ENCODE assay signal across 18 cellular contexts in the genomic region with DNA sequence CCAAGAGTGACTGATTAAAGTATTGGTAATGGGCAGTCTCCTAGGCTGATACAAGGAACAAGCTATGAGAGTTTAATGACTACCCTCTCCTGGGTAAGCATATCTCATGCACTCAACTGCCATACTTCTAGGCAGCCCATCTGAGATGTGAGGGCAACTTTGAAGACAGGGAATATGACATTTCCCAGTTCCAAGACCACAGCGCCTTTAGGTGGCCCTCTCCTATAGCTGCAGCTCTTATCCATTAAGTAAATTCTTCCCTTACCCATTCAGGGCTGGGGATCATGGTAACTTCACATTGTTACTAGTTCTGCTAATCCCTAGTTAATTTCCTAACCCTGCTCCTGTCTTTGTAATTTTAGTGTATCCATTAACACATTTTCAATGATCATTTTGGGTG.
DNase-seq lines count a peak whose midpoint lies in the region; ATAC-seq and TF ChIP-seq lines count a peak whose summit lies in the region.
"Had no signal": no experiment of that assay in that cellular context is flagged by ENCODE, and none has a peak within 500 bp of the region (broad histone marks: within the 10 kb centered on the region; RNA-seq: fewer than 3 reads in every experiment).

No MANE protein-coding gene starts in this region.

- no peak for ATAC-seq in stimulated activated naive CD8-positive, alpha-beta T cell treated with anti-CD3 and anti-CD28 coated beads, Interleukin-15, Interleukin-2, amounts not matched to agents 100 U/mL and 50 U/mL, for 24 hours
- ATAC-seq: activated CD8-positive, alpha-beta memory T cell treated with anti-CD3 and anti-CD28 coated beads, Interleukin-2, amount 10 ng/mL, durations not matched to agents 7 days and 5 days; left lung had no signal

- H3K9me3 ChIP-seq in cardiac muscle cell (ENCODE audit: low read depth) (no peaks in the 10 kb centered on the region), left ventricle myocardium inferior (replicated peaks) (peaks cover 4% of the 10 kb centered on the region)
- H3K9me3 ChIP-seq: HAP-1, left lung, sigmoid colon, vagina had no signal

- DNase-seq in cardiac muscle cell (ENCODE audit: low read depth in 1 of 2, low spot score in 1 of 2) (peak in 1 of 2 donors; percentile 6), left ventricle myocardium inferior (no peak), OCI-M1 (lab: John Stamatoyannopoulos, UW) (peak; percentile 81), dermis blood vessel endothelial cell (peak; percentile 1), DMS 273 treated with DMSO at 0.1 percent for 48 hours (lab: John Stamatoyannopoulos, UW) (no peak), NCI-H774 (lab: John Stamatoyannopoulos, UW) (no peak), HK-2 (ENCODE audit: unreplicated experiment) (no peak)
- DNase-seq in stimulated activated naive CD8-positive, alpha-beta T cell treated with anti-CD3 and anti-CD28 coated beads, Interleukin-15, Interleukin-2, amounts not matched to agents 100 U/mL and 50 U/mL, for 24 hours: no peak
- DNase-seq: activated CD8-positive, alpha-beta memory T cell treated with anti-CD3 and anti-CD28 coated beads, Interleukin-2, amount 10 ng/mL, durations not matched to agents 7 days and 5 days; head of caudate nucleus; immature natural killer cell; left lung; NCI-H2171 treated with DMSO at 0.1 percent for 48 hours; sigmoid colon had no signal

- H3K27me3 ChIP-seq in cardiac muscle cell (no peaks in the 10 kb centered on the region), left ventricle myocardium inferior (ENCODE audit: low read depth) (no peaks in the 10 kb centered on the region)
- H3K27me3 ChIP-seq: ascending aorta, left lung, sigmoid colon, vagina had no signal

- no peaks in the 10 kb centered on the region for H3K4me1 ChIP-seq in cardiac muscle cell (ENCODE audit: low read depth)
- no peaks in the 10 kb centered on the region for H3K4me1 ChIP-seq in left ventricle myocardium inferior
- H3K4me1 ChIP-seq: ascending aorta, HAP-1, left lung, sigmoid colon, vagina had no signal

- H3K36me3 ChIP-seq in cardiac muscle cell (no peaks in the 10 kb centered on the region), left ventricle myocardium inferior (no peaks in the 10 kb centered on the region)
- H3K36me3 ChIP-seq: ascending aorta, HAP-1, left lung, sigmoid colon, vagina had no signal

- H3K4me3 ChIP-seq in cardiac muscle cell: no peak overlapping the region
- no peak overlapping the region for H3K4me3 ChIP-seq in left ventricle myocardium inferior
- H3K4me3 ChIP-seq: ascending aorta, HAP-1, left lung, sigmoid colon, vagina had no signal

- intact Hi-C loops in left ventricle myocardium inferior (cut with micrococcal nuclease): no loop called here

- no peak overlapping the region for H3K27ac ChIP-seq in cardiac muscle cell
- no peak overlapping the region for H3K27ac ChIP-seq in left ventricle myocardium inferior (replicated peaks)
- H3K27ac ChIP-seq: ascending aorta, left lung, RWPE1, sigmoid colon, vagina had no signal

- TF ChIP-seq CTCF in cardiac muscle cell (IDR thresholded peaks at IDR 0.05; ENCODE audit: low read depth, low read length) (peak; percentile 7), left ventricle myocardium inferior (IDR thresholded peaks at IDR 0.05; ENCODE audit: borderline replicate concordance) (no peak)

Comparison
In these comparisons a context has a peak if more than half of its experiments do, and no peak if none do; other contexts are left out.
1. DNase-seq: peak in OCI-M1 (single experiment) and dermis blood vessel endothelial cell (single experiment); none in left ventricle myocardium inferior (single experiment), stimulated activated naive CD8-positive, alpha-beta T cell treated with anti-CD3 and anti-CD28 coated beads, Interleukin-15, Interleukin-2, amounts not matched to agents 100 U/mL and 50 U/mL, for 24 hours (single experiment), DMS 273 treated with DMSO at 0.1 percent for 48 hours (single experiment), NCI-H774 (single experiment) and HK-2 (single experiment).